Comparison of ENCODE assay signal across 9 cellular contexts in the genomic region with DNA sequence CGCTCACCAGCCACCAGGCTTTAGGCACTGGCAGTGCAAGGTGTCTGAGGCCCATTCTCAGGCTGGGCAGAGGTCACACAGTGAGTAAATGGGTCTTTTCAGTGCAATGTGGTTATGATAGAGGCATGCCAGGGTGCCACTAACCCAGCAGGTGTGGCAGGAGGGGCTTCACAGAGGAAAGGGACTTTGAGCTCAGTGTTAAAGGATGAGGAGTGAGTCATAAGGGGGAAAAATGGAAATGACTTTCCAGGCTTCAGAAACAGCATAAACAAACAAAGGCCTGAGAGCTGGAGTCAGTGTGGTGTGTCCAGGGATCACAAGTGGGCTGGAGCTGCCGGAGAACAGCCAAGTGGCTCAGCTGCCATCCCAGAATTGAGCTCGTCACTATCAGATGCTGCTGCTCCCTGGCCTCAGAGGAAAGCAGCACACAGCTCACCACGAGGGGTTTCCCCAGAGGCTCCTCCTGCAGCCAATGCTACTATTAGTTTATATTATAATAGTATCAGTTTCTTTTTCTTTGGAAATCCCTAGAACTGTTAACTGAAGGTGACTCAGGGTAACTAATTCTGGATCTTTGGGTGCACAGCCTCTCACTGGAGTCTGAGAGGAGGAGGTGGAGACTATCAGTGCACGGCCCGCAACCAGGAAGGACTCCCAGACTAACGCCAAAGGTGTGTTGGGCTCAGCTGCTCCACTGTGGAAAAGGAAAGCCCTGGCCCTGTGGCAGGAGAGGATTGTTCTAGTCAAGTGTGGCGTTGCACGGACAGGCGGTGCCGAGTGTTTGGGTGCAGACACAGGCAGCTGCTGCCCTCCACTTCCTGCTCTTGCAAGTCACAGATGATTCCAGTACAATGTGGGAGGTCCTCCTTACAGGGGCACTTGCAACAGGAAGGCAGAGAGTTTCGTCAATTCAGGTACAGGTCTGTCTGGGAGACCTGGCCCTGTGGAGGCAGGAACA. TPM values are rescaled to one million over a fixed set of nuclear protein-coding genes. Genes with fewer than 3 reads are reported as not detected.
DNase-seq lines count a peak whose midpoint lies in the region; ATAC-seq and TF ChIP-seq lines count a peak whose summit lies in the region.
"Had no signal": no experiment of that assay in that cellular context is flagged by ENCODE, and none has a peak within 500 bp of the region (broad histone marks: within the 10 kb centered on the region; RNA-seq: fewer than 3 reads in every experiment).

No MANE protein-coding gene starts in this region.

- H3K27me3 ChIP-seq in heart left ventricle: no peaks in the 10 kb centered on the region

- peak overlapping the region in 3 of 12 donors; percentile 5 to 26 (median 21) for H3K4me3 ChIP-seq in heart left ventricle
- no peak overlapping the region for H3K4me3 ChIP-seq in skeletal muscle cell (ENCODE audit: low read depth, low read length)

- 35 to 47% (median 41%) methylated on average over 12 of the region's 12 CpGs for WGBS in heart left ventricle, 4 donors

- H3K27ac ChIP-seq in heart left ventricle: peak overlapping the region; percentile 39 to 92 (median 72)
- H3K27ac ChIP-seq: epithelial cell of prostate had no signal

- ATAC-seq in GM18502 (IDR thresholded peaks at IDR 0.05; ENCODE audit: poor library complexity, unreplicated experiment) (peak; percentile 87), HG02759 (IDR thresholded peaks at IDR 0.05; ENCODE audit: unreplicated experiment) (peak; percentile 78), heart left ventricle (peak; percentile 81 to 93 (median 86))

- peaks cover 0 to 53% (median 22%) of the 10 kb centered on the region in 9 donors for H3K36me3 ChIP-seq in heart left ventricle

- TF ChIP-seq POLR2A in heart left ventricle (IDR thresholded peaks at IDR 0.05): no peak

- peaks cover 0 to 35% (median 29%) of the 10 kb centered on the region in 12 donors for H3K4me1 ChIP-seq in heart left ventricle

- no peaks in the 10 kb centered on the region for H3K9me3 ChIP-seq in heart left ventricle

- DNase-seq in NCI-H526 (lab: John Stamatoyannopoulos, UW) (peak; percentile 78 to 81), heart left ventricle (peak; percentile 65 to 83 (median 72)), skeletal muscle cell (ENCODE audit: low read depth) (peak; percentile 78), SKM-1 (lab: John Stamatoyannopoulos, UW; ENCODE audit: unreplicated experiment) (no peak), MV-4-11 (lab: John Stamatoyannopoulos, UW) (no peak)
- DNase-seq in activated naive CD4-positive, alpha-beta T cell treated with Interleukin-2 at 50 U/mL for 16 hours: peak; percentile 76

- TF ChIP-seq CTCF in heart left ventricle (IDR thresholded peaks at IDR 0.05): peak in 1 of 12 donors; percentile 14

- intact Hi-C loops in heart left ventricle (cut with DNase I): loop anchor here in 4 of 10 donors (5.0 to 10.0 kb wide), 3 partner anchors 180 to 457 kb away; a partner anchor contains a TSS

RNA-seq across cellular contexts. Expression of a gene that starts 39.5 kb away (rescaled TPM):
- total RNA-seq in heart left ventricle: 10 to 100 TPM in 7 of 9 donors, 1 to 10 TPM in 2; 4.8 to 13.1 (median 12.1) TPM
- polyA plus RNA-seq in heart left ventricle: 10 to 100 TPM in 1 of 2 donors, 1 to 10 TPM in 1; 3.9 to 13.9 TPM

Comparison
In these comparisons a context has a peak if more than half of its experiments do, and no peak if none do; other contexts are left out.
1. DNase-seq: peak in NCI-H526 (2 of 2), activated naive CD4-positive, alpha-beta T cell treated with Interleukin-2 at 50 U/mL for 16 hours (single experiment), heart left ventricle (5 of 5) and skeletal muscle cell (single experiment); none in SKM-1 (single experiment) and MV-4-11 (single experiment).
2. Peak in every context shown above with its lines, with median percentiles within 50 percentile points of each other: ATAC-seq.